In the genomic region with DNA sequence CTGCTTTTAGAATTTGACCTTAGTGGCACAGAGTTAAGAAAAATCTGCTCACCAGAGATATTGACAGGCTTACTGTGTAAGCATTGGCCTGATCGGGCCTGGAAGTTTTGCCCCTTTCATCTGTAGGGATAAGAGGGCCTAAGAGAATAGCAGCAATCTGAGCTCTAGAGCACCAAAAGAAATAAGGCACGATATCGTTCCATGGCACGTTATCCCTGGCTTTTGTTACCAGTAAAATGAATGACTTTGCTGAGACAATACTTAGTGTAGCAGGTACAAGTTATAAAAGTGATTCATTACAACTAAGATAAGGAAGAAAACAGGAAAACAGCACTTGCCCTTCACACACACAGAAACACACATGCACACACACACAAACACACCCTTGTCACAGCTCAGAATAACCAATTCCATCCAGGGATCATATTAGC, we compare ENCODE assay signal across 17 cellular contexts. TPM values are rescaled to one million over a fixed set of nuclear protein-coding genes. Genes with fewer than 3 reads are reported as not detected.
A peak's percentile ranks its signal among the peaks of the same experiment; 100 is the strongest.
DNase-seq lines count a peak whose midpoint lies in the region; ATAC-seq and TF ChIP-seq lines count a peak whose summit lies in the region.
"Had no signal": no experiment of that assay in that cellular context is flagged by ENCODE, and none has a peak within 500 bp of the region (broad histone marks: within the 10 kb centered on the region; RNA-seq: fewer than 3 reads in every experiment).

No MANE protein-coding gene starts in this region.

- POLR2A ChIA-PET in CD4-positive, alpha-beta memory T cell (lab: Charles Lee; ENCODE audit: partially characterized antibody) = interaction anchor here (1.2 to 1.5 kb wide), 2 partner anchors 38 to 79 kb away, joined by 3 to 5 read pairs; no protein-coding TSS in a partner anchor
- POLR2A ChIA-PET in activated CD4-positive, alpha-beta T cell treated with anti-CD3 and anti-CD28 coated beads, Interleukin-2, amount 10 ng/mL, durations not matched to agents 7 days and 5 days (lab: Charles Lee) = no interaction called here

- peaks cover 0 to 4% of the 10 kb centered on the region in 2 donors for H3K36me3 Mint-ChIP-seq in CD4-positive, alpha-beta memory T cell
- H3K36me3 Mint-ChIP-seq in activated CD4-positive, alpha-beta T cell treated with anti-CD3 and anti-CD28 coated beads, Interleukin-2, amount 10 ng/mL, durations not matched to agents 7 days and 5 days (ENCODE audit: low read depth) = peaks cover 3% of the 10 kb centered on the region
- H3K36me3 Mint-ChIP-seq: activated naive CD4-positive, alpha-beta T cell treated with anti-CD3 and anti-CD28 coated beads, Interleukin-2, amount 10 ng/mL, durations not matched to agents 7 days and 5 days had no signal

- TF ChIP-seq CTCF in foreskin keratinocyte (conservative IDR thresholded peaks at IDR 0.05) (no peak), sigmoid colon (IDR thresholded peaks at IDR 0.05) (no peak)

- peaks cover 82% of the 10 kb centered on the region for H3K36me3 ChIP-seq in adipocyte (ENCODE audit: control insufficient read depth, insufficient read depth, low read length, severe bottlenecking)
- peaks cover 61 to 92% (median 67%) of the 10 kb centered on the region in 4 donors for H3K36me3 ChIP-seq in sigmoid colon
- no peaks in the 10 kb centered on the region for H3K36me3 ChIP-seq in CD4-positive, alpha-beta memory T cell (ENCODE audit: insufficient read depth, low read length)

- peaks cover 0 to 5% of the 10 kb centered on the region in 2 donors for H3K27me3 Mint-ChIP-seq in CD4-positive, alpha-beta memory T cell
- peaks cover 33% of the 10 kb centered on the region for H3K27me3 Mint-ChIP-seq in activated CD4-positive, alpha-beta T cell treated with anti-CD3 and anti-CD28 coated beads, Interleukin-2, amount 10 ng/mL, durations not matched to agents 7 days and 5 days

- TF ChIP-seq EP300 in sigmoid colon (IDR thresholded peaks at IDR 0.05) = no peak

- no peak overlapping the region for H3K4me3 Mint-ChIP-seq in CD4-positive, alpha-beta memory T cell
- no peak overlapping the region for H3K4me3 Mint-ChIP-seq in activated CD4-positive, alpha-beta T cell treated with anti-CD3 and anti-CD28 coated beads, Interleukin-2, amount 10 ng/mL, durations not matched to agents 7 days and 5 days
- H3K4me3 Mint-ChIP-seq: activated naive CD4-positive, alpha-beta T cell treated with anti-CD3 and anti-CD28 coated beads, Interleukin-2, amount 10 ng/mL, durations not matched to agents 7 days and 5 days; central memory CD8-positive, alpha-beta T cell; WTC11 had no signal

- H3K9ac ChIP-seq in adipocyte (ENCODE audit: low read length) = peak overlapping the region; percentile 88

- 19 to 69% methylated on average over 4 of the region's 4 CpGs for WGBS in sigmoid colon, 2 donors

- H3K27ac ChIP-seq in foreskin keratinocyte (no peak overlapping the region), sigmoid colon (peak overlapping the region; percentile 89 to 97 (median 96))
- H3K27ac ChIP-seq in CD4-positive, alpha-beta memory T cell (ENCODE audit: low read depth, low read length) = no peak overlapping the region
- H3K27ac ChIP-seq: thyroid gland had no signal

- CTCF ChIA-PET in CD4-positive, alpha-beta memory T cell (lab: Charles Lee; ENCODE audit: partially characterized antibody) = interaction anchor here (0.9 to 7.4 kb wide), 3 partner anchors 8 to 171 kb away, joined by 3 to 45 read pairs (median 26); no protein-coding TSS in a partner anchor
- CTCF ChIA-PET in activated CD4-positive, alpha-beta T cell treated with anti-CD3 and anti-CD28 coated beads, Interleukin-2, amount 10 ng/mL, durations not matched to agents 7 days and 5 days (lab: Charles Lee) = interaction anchor here (0.8 to 1.4 kb wide), 3 partner anchors 13 to 162 kb away, joined by 3 to 4 read pairs (median 3); no protein-coding TSS in a partner anchor

- DNase-seq in EL = peak; percentile 19
- peak; percentile 17 for DNase-seq in adipocyte (ENCODE audit: low read depth)
- peak; percentile 78 to 79 for DNase-seq in foreskin keratinocyte
- DNase-seq in sigmoid colon = no peak
- DNase-seq in CD4-positive, alpha-beta memory T cell = no peak
- DNase-seq in stimulated activated CD4-positive, alpha-beta T cell treated with anti-CD3 and anti-CD28 coated beads, Interleukin-1b, Interleukin-23, amount 100 ng/mL, for 48 hours = no peak
- no peak for DNase-seq in HuH-7 (ENCODE audit: low spot score)
- DNase-seq in activated CD4-positive, alpha-beta T cell treated with anti-CD3 and anti-CD28 coated beads, Interleukin-2, amount 10 ng/mL, durations not matched to agents 7 days and 5 days = no peak
- DNase-seq: activated naive CD4-positive, alpha-beta T cell treated with anti-CD3 and anti-CD28 coated beads, Interleukin-2, amount 10 ng/mL, durations not matched to agents 7 days and 5 days; C1 segment of cervical spinal cord; DND-41; NCI-H1105 treated with DMSO at 0.1 percent for 48 hours; NCI-H226; thyroid gland had no signal

- peak overlapping the region in 1 of 7 donors; percentile 1 for H3K27ac Mint-ChIP-seq in CD4-positive, alpha-beta memory T cell
- H3K27ac Mint-ChIP-seq in activated CD4-positive, alpha-beta T cell treated with anti-CD3 and anti-CD28 coated beads, Interleukin-2, amount 10 ng/mL, durations not matched to agents 7 days and 5 days = no peak overlapping the region
- H3K27ac Mint-ChIP-seq: activated naive CD4-positive, alpha-beta T cell treated with anti-CD3 and anti-CD28 coated beads, Interleukin-2, amount 10 ng/mL, durations not matched to agents 7 days and 5 days; WTC11 had no signal

- H3K4me1 Mint-ChIP-seq in CD4-positive, alpha-beta memory T cell = peaks cover 2 to 43% (median 17%) of the 10 kb centered on the region in 4 donors
- peaks cover 22% of the 10 kb centered on the region for H3K4me1 Mint-ChIP-seq in activated CD4-positive, alpha-beta T cell treated with anti-CD3 and anti-CD28 coated beads, Interleukin-2, amount 10 ng/mL, durations not matched to agents 7 days and 5 days

- TF ChIP-seq POLR2A in sigmoid colon (IDR thresholded peaks at IDR 0.05) = no peak

- ATAC-seq in foreskin keratinocyte = no peak
- ATAC-seq: WTC11 had no signal

- H3K9me3 ChIP-seq in adipocyte (ENCODE audit: control insufficient read depth, low read length) (no peaks in the 10 kb centered on the region), sigmoid colon (no peaks in the 10 kb centered on the region)
- H3K9me3 ChIP-seq in CD4-positive, alpha-beta memory T cell (ENCODE audit: control insufficient read depth in 1 of 2, low read length in 2 of 2) = no peaks in the 10 kb centered on the region
- H3K9me3 ChIP-seq: thyroid gland had no signal

- H3K27me3 ChIP-seq in adipocyte (replicated peaks; ENCODE audit: control insufficient read depth, insufficient read depth, low read length) (no peaks in the 10 kb centered on the region), foreskin keratinocyte (no peaks in the 10 kb centered on the region), sigmoid colon (no peaks in the 10 kb centered on the region)
- H3K27me3 ChIP-seq in CD4-positive, alpha-beta memory T cell (ENCODE audit: insufficient read depth, low read length) = no peaks in the 10 kb centered on the region
- H3K27me3 ChIP-seq: thyroid gland had no signal

- H3K4me1 ChIP-seq in adipocyte (ENCODE audit: control insufficient read depth, insufficient read depth, low read length) (peaks cover 16% of the 10 kb centered on the region), foreskin keratinocyte (no peaks in the 10 kb centered on the region), sigmoid colon (peaks cover 0 to 88% (median 83%) of the 10 kb centered on the region in 4 donors)
- H3K4me1 ChIP-seq in CD4-positive, alpha-beta memory T cell (ENCODE audit: insufficient read depth, low read length) = no peaks in the 10 kb centered on the region

- intact Hi-C loops in sigmoid colon (cut with DNase I) = loop anchor here (10.0 kb wide), 1 partner anchor 271 kb away; no protein-coding TSS in a partner anchor
- intact Hi-C loops in CD4-positive, alpha-beta memory T cell (cut with micrococcal nuclease) = no loop called here

- H3K9me3 Mint-ChIP-seq in CD4-positive, alpha-beta memory T cell = no peaks in the 10 kb centered on the region
- no peaks in the 10 kb centered on the region for H3K9me3 Mint-ChIP-seq in activated CD4-positive, alpha-beta T cell treated with anti-CD3 and anti-CD28 coated beads, Interleukin-2, amount 10 ng/mL, durations not matched to agents 7 days and 5 days
- H3K9me3 Mint-ChIP-seq: activated naive CD4-positive, alpha-beta T cell treated with anti-CD3 and anti-CD28 coated beads, Interleukin-2, amount 10 ng/mL, durations not matched to agents 7 days and 5 days; central memory CD8-positive, alpha-beta T cell; WTC11 had no signal

- H3K4me3 ChIP-seq in adipocyte (ENCODE audit: low read length) (peak overlapping the region; percentile 82), sigmoid colon (peak overlapping the region in 1 of 4 donors; percentile 74)
- no peak overlapping the region for H3K4me3 ChIP-seq in CD4-positive, alpha-beta memory T cell (ENCODE audit: low read length in 2 of 2)
- H3K4me3 ChIP-seq: lung, thyroid gland had no signal

RNA-seq across cellular contexts. Expression of gene THBS1, which starts 5.0 kb away (rescaled TPM):
- total RNA-seq in foreskin keratinocyte (2,996 and 3,493 TPM in 2 replicates), sigmoid colon (1,000 to 10,000 TPM in 1 of 4 donors, 100 to 1,000 TPM in 3; 172 to 3,974 (median 496) TPM)
- polyA plus RNA-seq in foreskin keratinocyte (253 and 366 TPM in 2 replicates), sigmoid colon (10 to 100 TPM; 13.2 to 95.5 (median 16.8) TPM)
- 1 to 10 TPM; 4.0 to 7.6 TPM for total RNA-seq in CD4-positive, alpha-beta memory T cell
- polyA plus RNA-seq in CD4-positive, alpha-beta memory T cell = 1 to 10 TPM in 1 of 2 donors, under 1 TPM in 1; 0.77 to 1.1 TPM
- total RNA-seq in activated CD4-positive, alpha-beta T cell treated with anti-CD3 and anti-CD28 coated beads, Interleukin-2, amount 10 ng/mL, durations not matched to agents 7 days and 5 days = 1 to 10 TPM in 1 of 2 experiments, under 1 TPM in 1; 0.40 to 1.1 TPM

Comparison
In these comparisons a context has a peak if more than half of its experiments do, and no peak if none do; other contexts are left out.
1. DNase-seq: peak in EL (single experiment), adipocyte (single experiment) and foreskin keratinocyte (2 of 2); none in sigmoid colon (single experiment), CD4-positive, alpha-beta memory T cell (0 of 5), stimulated activated CD4-positive, alpha-beta T cell treated with anti-CD3 and anti-CD28 coated beads, Interleukin-1b, Interleukin-23, amount 100 ng/mL, for 48 hours (single experiment), HuH-7 (single experiment) and activated CD4-positive, alpha-beta T cell treated with anti-CD3 and anti-CD28 coated beads, Interleukin-2, amount 10 ng/mL, durations not matched to agents 7 days and 5 days (single experiment).
2. H3K27ac ChIP-seq: peak in sigmoid colon (4 of 4); none in foreskin keratinocyte (single experiment) and CD4-positive, alpha-beta memory T cell (single experiment).
3. RNA of gene THBS1, which starts 5.0 kb away (total RNA-seq): 2,996 to 3,493 TPM in foreskin keratinocyte and 172 to 3,974 TPM in sigmoid colon; 4.0 to 7.6 TPM in CD4-positive, alpha-beta memory T cell and 0.40 to 1.1 TPM in activated CD4-positive, alpha-beta T cell treated with anti-CD3 and anti-CD28 coated beads, Interleukin-2, amount 10 ng/mL, durations not matched to agents 7 days and 5 days; every median in the first group is over 10 times any median in the second.